8 cellular contexts compared by ENCODE assay signal in the genomic region with DNA sequence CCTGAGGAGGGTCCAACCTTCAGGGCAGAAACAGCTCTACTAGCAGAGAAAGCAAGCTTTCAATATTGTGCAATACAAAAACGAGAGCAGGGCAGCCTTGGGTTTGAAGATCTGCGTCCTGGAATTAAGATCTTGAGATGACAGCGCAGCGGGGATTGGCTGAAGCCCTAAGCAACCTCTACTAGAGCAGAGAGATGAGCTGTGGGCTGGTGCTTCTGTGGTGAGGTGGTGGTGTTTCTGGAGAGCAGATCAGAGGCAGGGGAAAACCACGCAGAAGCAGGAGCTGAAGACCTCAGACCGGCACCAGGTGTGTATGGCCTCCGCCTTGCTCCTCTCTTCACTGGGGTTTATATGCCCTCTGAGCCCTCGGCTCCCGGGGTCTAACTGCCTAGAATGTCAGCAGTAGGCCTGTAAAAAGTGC. TPM values are rescaled to one million over a fixed set of nuclear protein-coding genes. Genes with fewer than 3 reads are reported as not detected.
DNase-seq lines count a peak whose midpoint lies in the region; ATAC-seq and TF ChIP-seq lines count a peak whose summit lies in the region.

No MANE protein-coding gene starts in this region.

- H3K27me3 Mint-ChIP-seq in CD8-positive, alpha-beta T cell (ENCODE audit: low read depth) = no peaks in the 10 kb centered on the region
- no peaks in the 10 kb centered on the region for H3K27me3 Mint-ChIP-seq in activated T-cell treated with anti-CD3 and anti-CD28 coated beads, Interleukin-2, amount 50 U/mL, for 72 hours (ENCODE audit: low read depth)
- H3K27me3 Mint-ChIP-seq in naive B cell = no peaks in the 10 kb centered on the region

- no peaks in the 10 kb centered on the region for H3K27me3 ChIP-seq in CD8-positive, alpha-beta T cell (ENCODE audit: insufficient read depth, low read length)
- H3K27me3 ChIP-seq in Loucy (ENCODE audit: insufficient read depth, low read length, poor library complexity, severe bottlenecking) (no peaks in the 10 kb centered on the region), tibial nerve (no peaks in the 10 kb centered on the region), prostate gland (replicated peaks; ENCODE audit: insufficient read depth) (no peaks in the 10 kb centered on the region)

- no peak for TF ChIP-seq EP300 in tibial nerve (IDR thresholded peaks at IDR 0.05)

- peak; percentile 73 for ATAC-seq in CD8-positive, alpha-beta T cell
- ATAC-seq in GM21447 (IDR thresholded peaks at IDR 0.05; ENCODE audit: unreplicated experiment) = peak; percentile 80
- peak; percentile 88 to 90 for ATAC-seq in activated T-cell treated with anti-CD3 and anti-CD28 coated beads, Interleukin-2, amount 50 U/mL, for 72 hours (replicated peaks in 1 of 2)
- peak; percentile 91 for ATAC-seq in naive B cell (ENCODE audit: low read depth in 2 of 2)

- 80 to 85% methylated on average over 9 of the region's 9 CpGs for WGBS in tibial nerve, 2 donors
- 77% methylated on average over 9 of the region's 9 CpGs for WGBS in prostate gland

- H3K9me2 ChIP-seq in Loucy (replicated peaks; ENCODE audit: low read depth, low read length) = no peaks in the 10 kb centered on the region

- no peak for TF ChIP-seq POLR2A in tibial nerve (IDR thresholded peaks at IDR 0.05)
- TF ChIP-seq POLR2A in prostate gland (IDR thresholded peaks at IDR 0.05) = no peak

- no peak overlapping the region for H2AFZ ChIP-seq in Loucy (ENCODE audit: low read length)

- peaks cover 47% of the 10 kb centered on the region for H3K4me1 Mint-ChIP-seq in CD8-positive, alpha-beta T cell (ENCODE audit: low read depth)
- peaks cover 48% of the 10 kb centered on the region for H3K4me1 Mint-ChIP-seq in activated T-cell treated with anti-CD3 and anti-CD28 coated beads, Interleukin-2, amount 50 U/mL, for 72 hours (ENCODE audit: low read depth)
- H3K4me1 Mint-ChIP-seq in naive B cell = peaks cover 18 to 49% (median 41%) of the 10 kb centered on the region in 3 donors

- H3K4me2 ChIP-seq in Loucy (ENCODE audit: low read depth, low read length, poor library complexity, severe bottlenecking) = peak overlapping the region; percentile 99

- intact Hi-C loops in CD8-positive, alpha-beta T cell (cut with DNase I, micrococcal nuclease) = loop anchor here (1.0 to 5.0 kb wide), 4 partner anchors 12 to 1809 kb away; a partner anchor contains a TSS
- intact Hi-C loops in prostate gland (cut with DNase I) = no loop called here

- peak overlapping the region; percentile 94 for H3K9ac ChIP-seq in Loucy (ENCODE audit: low read depth, low read length, poor library complexity, severe bottlenecking)

- peaks cover 5% of the 10 kb centered on the region for H4K20me1 ChIP-seq in Loucy (ENCODE audit: insufficient read depth, low read length, poor library complexity, severe bottlenecking)

- peaks cover 69% of the 10 kb centered on the region for H3K4me1 ChIP-seq in CD8-positive, alpha-beta T cell (ENCODE audit: insufficient read depth, low read length)
- H3K4me1 ChIP-seq in Loucy (ENCODE audit: insufficient read depth, low read length, poor library complexity, severe bottlenecking) (peaks cover 38% of the 10 kb centered on the region), tibial nerve (peaks cover 0 to 27% (median 25%) of the 10 kb centered on the region in 4 donors), prostate gland (replicated peaks) (no peaks in the 10 kb centered on the region)

- H3K4me3 ChIP-seq in CD8-positive, alpha-beta T cell (ENCODE audit: low read depth, low read length) = peak overlapping the region; percentile 72
- H3K4me3 ChIP-seq in Loucy (ENCODE audit: low read length, poor library complexity, severe bottlenecking) (peak overlapping the region; percentile 89), tibial nerve (peak overlapping the region in 2 of 4 donors; percentile 4 to 41), prostate gland (no peak overlapping the region)

- no peaks in the 10 kb centered on the region for H3K9me3 ChIP-seq in CD8-positive, alpha-beta T cell (ENCODE audit: low read length)
- H3K9me3 ChIP-seq in Loucy (ENCODE audit: insufficient read depth, low read depth, low read length) (no peaks in the 10 kb centered on the region), tibial nerve (no peaks in the 10 kb centered on the region), prostate gland (no peaks in the 10 kb centered on the region)

- peak overlapping the region; percentile 76 for H3K27ac ChIP-seq in CD8-positive, alpha-beta T cell (ENCODE audit: low read depth, low read length)
- peak overlapping the region in 3 of 4 donors; percentile 72 to 85 (median 76) for H3K27ac ChIP-seq in tibial nerve
- H3K27ac ChIP-seq in prostate gland = no peak overlapping the region

- peaks cover 25% of the 10 kb centered on the region for H3K79me2 ChIP-seq in Loucy (ENCODE audit: insufficient read depth, low read length)

- peaks cover 15% of the 10 kb centered on the region for H3K36me3 ChIP-seq in CD8-positive, alpha-beta T cell (ENCODE audit: insufficient read depth, low read length)
- H3K36me3 ChIP-seq in Loucy (ENCODE audit: insufficient read depth, low read length) (peaks cover 8% of the 10 kb centered on the region; the same call in 1 of the 2 replicates), tibial nerve (no peaks in the 10 kb centered on the region), prostate gland (no peaks in the 10 kb centered on the region)

- H3F3A ChIP-seq in Loucy (ENCODE audit: low read depth) = peaks cover 23% of the 10 kb centered on the region

- no peak overlapping the region for H3K4me3 Mint-ChIP-seq in CD8-positive, alpha-beta T cell
- H3K4me3 Mint-ChIP-seq in activated T-cell treated with anti-CD3 and anti-CD28 coated beads, Interleukin-2, amount 50 U/mL, for 72 hours = no peak overlapping the region
- H3K4me3 Mint-ChIP-seq in naive B cell = no peak overlapping the region

- peak; percentile 57 to 89 (median 77) for DNase-seq in CD8-positive, alpha-beta T cell
- DNase-seq in activated T-cell treated with anti-CD3 and anti-CD28 coated beads, Interleukin-2, amount 50 U/mL, for 72 hours = peak; percentile 87 to 94
- DNase-seq in naive B cell = peak; percentile 45
- DNase-seq in tibial nerve (ENCODE audit: low spot score in 2 of 2) = no peak
- no peak for DNase-seq in prostate gland (ENCODE audit: low spot score)
- no peak for DNase-seq in NCI-H2081 (lab: John Stamatoyannopoulos, UW)

- no peak overlapping the region for H3K27ac Mint-ChIP-seq in CD8-positive, alpha-beta T cell
- H3K27ac Mint-ChIP-seq in activated T-cell treated with anti-CD3 and anti-CD28 coated beads, Interleukin-2, amount 50 U/mL, for 72 hours = no peak overlapping the region
- H3K27ac Mint-ChIP-seq in naive B cell = peak overlapping the region in 1 of 6 donors; percentile 91

- CTCF ChIA-PET in CD8-positive, alpha-beta T cell (lab: Charles Lee) = interaction anchor here (0.6 to 8.0 kb wide), 13 partner anchors 8 to 202 kb away, joined by 3 to 88 read pairs (median 4); a partner anchor contains a TSS

- H3K9me3 Mint-ChIP-seq in CD8-positive, alpha-beta T cell = no peaks in the 10 kb centered on the region
- H3K9me3 Mint-ChIP-seq in activated T-cell treated with anti-CD3 and anti-CD28 coated beads, Interleukin-2, amount 50 U/mL, for 72 hours = no peaks in the 10 kb centered on the region
- no peaks in the 10 kb centered on the region for H3K9me3 Mint-ChIP-seq in naive B cell

- POLR2A ChIA-PET in CD8-positive, alpha-beta T cell (lab: Charles Lee) = interaction anchor here (1.1 to 23.3 kb wide), 5 partner anchors 12 to 59 kb away, joined by 3 to 377 read pairs (median 16); a partner anchor contains a TSS

- no peak for TF ChIP-seq CTCF in CD8-positive, alpha-beta T cell (IDR thresholded peaks at IDR 0.05)
- TF ChIP-seq CTCF in Loucy (conservative IDR thresholded peaks at IDR 0.05; ENCODE audit: low read length) = no peak
- no peak for TF ChIP-seq CTCF in tibial nerve (IDR thresholded peaks at IDR 0.05)
- no peak for TF ChIP-seq CTCF in prostate gland (IDR thresholded peaks at IDR 0.05)

- H3K36me3 Mint-ChIP-seq in CD8-positive, alpha-beta T cell = peaks cover 53% of the 10 kb centered on the region
- H3K36me3 Mint-ChIP-seq in activated T-cell treated with anti-CD3 and anti-CD28 coated beads, Interleukin-2, amount 50 U/mL, for 72 hours (ENCODE audit: insufficient read depth in 2 of 2) = peaks cover 27 to 42% of the 10 kb centered on the region in 2 donors
- peaks cover 22 to 44% of the 10 kb centered on the region in 2 donors for H3K36me3 Mint-ChIP-seq in naive B cell

RNA-seq across cellular contexts. Expression of a gene that starts 12.5 kb away (rescaled TPM):
- total RNA-seq in CD8-positive, alpha-beta T cell = 100 to 1,000 TPM; 209 to 230 TPM
- total RNA-seq in activated T-cell treated with anti-CD3 and anti-CD28 coated beads, Interleukin-2, amount 50 U/mL, for 72 hours = 100 to 1,000 TPM; 127 to 157 TPM
- 100 to 1,000 TPM; 161 to 281 (median 243) TPM for polyA plus RNA-seq in naive B cell (ENCODE audit: low read depth in 6 of 6)
- total RNA-seq in tibial nerve = 1 to 10 TPM in 3 of 4 donors, under 1 TPM in 1; 0.87 to 8.0 (median 2.3) TPM
- 1 to 10 TPM in 1 of 2 donors, under 1 TPM in 1; 0.73 to 1.6 TPM for total RNA-seq in prostate gland

RNA-seq across cellular contexts. Expression of a gene that starts 16.0 kb away (rescaled TPM):
- total RNA-seq in CD8-positive, alpha-beta T cell = under 1 TPM; 0.71 to 0.75 TPM
- 1 to 10 TPM; 2.8 to 3.3 TPM for total RNA-seq in activated T-cell treated with anti-CD3 and anti-CD28 coated beads, Interleukin-2, amount 50 U/mL, for 72 hours
- 1 to 10 TPM in 1 of 6 donors, under 1 TPM in 5; 0.45 to 1.9 (median 0.66) TPM for polyA plus RNA-seq in naive B cell (ENCODE audit: low read depth in 6 of 6)
- 1 to 10 TPM; 1.5 to 3.0 (median 2.2) TPM for total RNA-seq in tibial nerve
- 1 to 10 TPM; 5.0 to 6.8 TPM for total RNA-seq in prostate gland

RNA-seq across cellular contexts. Expression of a gene that starts 37.6 kb away (rescaled TPM):
- 1 to 10 TPM; 2.5 to 3.4 TPM for total RNA-seq in CD8-positive, alpha-beta T cell
- 1 to 10 TPM in 1 of 2 donors, under 1 TPM in 1; 0.49 to 2.3 TPM for total RNA-seq in activated T-cell treated with anti-CD3 and anti-CD28 coated beads, Interleukin-2, amount 50 U/mL, for 72 hours
- polyA plus RNA-seq in naive B cell (ENCODE audit: low read depth in 6 of 6) = 1 to 10 TPM in 4 of 6 donors, under 1 TPM in 1, not detected in 1; 0.54 to 2.4 (median 1.8) TPM
- total RNA-seq in tibial nerve (1 to 10 TPM in 3 of 4 donors, under 1 TPM in 1; 0.42 to 1.8 (median 1.4) TPM), prostate gland (100 to 1,000 TPM in 1 of 2 donors, 10 to 100 TPM in 1; 59.8 to 118 TPM)

RNA-seq across cellular contexts. Expression of a gene that starts 59.4 kb away (rescaled TPM):
- 1 to 10 TPM; 7.5 to 7.9 TPM for total RNA-seq in CD8-positive, alpha-beta T cell
- 10 to 100 TPM; 11.5 to 11.9 TPM for total RNA-seq in activated T-cell treated with anti-CD3 and anti-CD28 coated beads, Interleukin-2, amount 50 U/mL, for 72 hours
- polyA plus RNA-seq in naive B cell (ENCODE audit: low read depth in 6 of 6) = 10 to 100 TPM in 1 of 6 donors, 1 to 10 TPM in 5; 4.1 to 11.9 (median 6.8) TPM
- total RNA-seq in tibial nerve = 1 to 10 TPM; 5.7 to 7.5 (median 6.8) TPM
- 1 to 10 TPM; 6.0 to 8.1 TPM for total RNA-seq in prostate gland

Comparison
In these comparisons a context has a peak if more than half of its experiments do, and no peak if none do; other contexts are left out.
1. DNase-seq: peak in CD8-positive, alpha-beta T cell (7 of 7), activated T-cell treated with anti-CD3 and anti-CD28 coated beads, Interleukin-2, amount 50 U/mL, for 72 hours (2 of 2) and naive B cell (single experiment); none in tibial nerve (0 of 2), prostate gland (single experiment) and NCI-H2081 (0 of 2).
2. H3K27ac ChIP-seq: peak in CD8-positive, alpha-beta T cell (single experiment) and tibial nerve (3 of 4); none in prostate gland (0 of 2).
3. H3K4me3 ChIP-seq: peak in CD8-positive, alpha-beta T cell (single experiment) and Loucy (single experiment); none in prostate gland (0 of 2).
4. RNA of a gene that starts 12.5 kb away (total RNA-seq): 209 to 230 TPM in CD8-positive, alpha-beta T cell and 127 to 157 TPM in activated T-cell treated with anti-CD3 and anti-CD28 coated beads, Interleukin-2, amount 50 U/mL, for 72 hours; 0.87 to 8.0 TPM in tibial nerve and 0.73 to 1.6 TPM in prostate gland; every median in the first group is over 10 times any median in the second.
5. RNA of a gene that starts 37.6 kb away (total RNA-seq): 59.8 to 118 TPM in prostate gland; 2.5 to 3.4 TPM in CD8-positive, alpha-beta T cell, 0.49 to 2.3 TPM in activated T-cell treated with anti-CD3 and anti-CD28 coated beads, Interleukin-2, amount 50 U/mL, for 72 hours and 0.42 to 1.8 TPM in tibial nerve; every median in the first group is over 10 times any median in the second.
6. Peak in every context shown above with its lines, with median percentiles within 50 percentile points of each other: ATAC-seq.